Comparison of ENCODE assay signal across 13 cellular contexts in the genomic region with DNA sequence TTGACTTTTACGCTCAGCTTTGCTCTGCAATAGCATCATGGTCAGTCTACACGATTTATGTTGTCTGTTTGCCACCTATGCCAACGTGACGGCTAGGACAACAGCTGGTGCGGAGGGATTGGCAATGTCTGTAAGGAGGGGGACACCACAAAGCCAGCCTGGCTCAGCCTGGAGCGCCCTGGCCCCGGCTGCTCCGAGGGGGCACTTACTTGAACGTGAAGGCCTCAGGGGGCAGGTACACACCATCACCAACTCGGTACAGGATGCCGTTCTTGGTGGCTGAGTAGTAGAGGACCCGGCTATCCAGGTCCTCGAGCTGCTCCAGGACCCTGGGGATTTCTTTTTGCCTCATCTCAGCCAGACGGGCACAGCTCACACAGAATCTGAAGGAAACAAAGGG. TPM values are rescaled to one million over a fixed set of nuclear protein-coding genes. Genes with fewer than 3 reads are reported as not detected.
"Had no signal": no experiment of that assay in that cellular context is flagged by ENCODE, and none has a peak within 500 bp of the region (broad histone marks: within the 10 kb centered on the region; RNA-seq: fewer than 3 reads in every experiment).

No MANE protein-coding gene starts in this region.

- H3K4me3 Mint-ChIP-seq: nephron progenitor cell had no signal

- H3K9me3 Mint-ChIP-seq: nephron progenitor cell had no signal

- H3K27ac Mint-ChIP-seq: nephron progenitor cell, progenitor cell of endocrine pancreas had no signal

- H3K4me1 Mint-ChIP-seq: nephron progenitor cell had no signal

- DNase-seq: activated effector memory CD4-positive, alpha-beta T cell treated with Interleukin-2 at 50 U/mL for 16 hours; aorta; dorsolateral prefrontal cortex; left cardiac atrium; nephron progenitor cell; stimulated activated CD4-positive, alpha-beta T cell treated with anti-CD3 and anti-CD28 coated beads, Interleukin-15, amount 100 ng/mL, for 24 hours; stimulated activated CD4-positive, alpha-beta T cell treated with anti-CD3 and anti-CD28 coated beads, Interleukin-4, amount 100 ng/mL, for 1 hour; stimulated activated naive CD4-positive, alpha-beta T cell treated with Interleukin-2 at 50 U/mL for 16 hours; T1000; testis had no signal

- ATAC-seq: activated CD4-positive, CD25-positive, alpha-beta regulatory T cell treated with anti-CD3 and anti-CD28 coated beads, Interleukin-2, amount 50 U/mL, for 24 hours; left cardiac atrium; right cardiac atrium had no signal

- H3K27me3 Mint-ChIP-seq: progenitor cell of endocrine pancreas had no signal

RNA-seq across cellular contexts. Expression of gene ANGPTL6, which starts 43.7 kb away (rescaled TPM):
- total RNA-seq: progenitor cell of endocrine pancreas, right cardiac atrium had no signal
